23 cellular contexts compared by ENCODE assay signal in genomic region chr17:21673451-21674241, GRCh38. TPM values are rescaled to one million over a fixed set of nuclear protein-coding genes. Genes with fewer than 3 reads are reported as not detected.
"Had no signal": no experiment of that assay in that cellular context is flagged by ENCODE, and none has a peak within 500 bp of the region (broad histone marks: within the 10 kb centered on the region; RNA-seq: fewer than 3 reads in every experiment).

No MANE protein-coding gene starts in this region.

RNA-seq across cellular contexts. Expression of gene KCNJ18, which starts 18.7 kb away (rescaled TPM):
- total RNA-seq: cerebellum; endodermal cell; endothelial cell of umbilical vein; epithelial cell of proximal tubule; esophagus muscularis mucosa; fibroblast of lung; foreskin keratinocyte; gastroesophageal sphincter; heart right ventricle; kidney epithelial cell; left cardiac atrium; left lung; mammary epithelial cell; myocyte; naive thymus-derived CD8-positive, alpha-beta T cell; pancreas; progenitor cell of endocrine pancreas; right lobe of liver; skeletal muscle tissue; stomach; subcutaneous adipose tissue; temporal lobe; upper lobe of left lung had no signal
- polyA plus RNA-seq: endothelial cell of umbilical vein; fibroblast of lung; foreskin keratinocyte; heart right ventricle; mammary epithelial cell; naive thymus-derived CD8-positive, alpha-beta T cell; pancreas; stomach had no signal
